3 cellular contexts compared by ENCODE assay signal in genomic region chr14:25698111-25698510, GRCh38.
TF ChIP-seq lines count a peak whose summit lies in the region.

No MANE protein-coding gene starts in this region.

TF ChIP-seq in IMR-90, 13 proteins besides CTCF, POLR2A, EP300 and RAD21 (continued from another document):
- TF ChIP-seq NFE2L2 (IDR thresholded peaks at IDR 0.05; ENCODE audit: low read depth, low read length), result no peak
TF ChIP-seq in IMR-90: peak in this region for 1.

TF ChIP-seq in Ishikawa, 13 proteins besides CTCF, POLR2A, EP300 and RAD21 (continued from another document):
- TF ChIP-seq CEBPB (IDR thresholded peaks at IDR 0.05), result 0 out of 2 replicates have a peak, but pooled peaks have one; percentile 52

TF ChIP-seq in H1, 55 proteins besides CTCF, POLR2A, EP300 and RAD21:
- TF ChIP-seq CEBPB (IDR thresholded peaks at IDR 0.05; ENCODE audit: low read depth, low read length) (peak; percentile 47; the same call in 1 of the 2 replicates), RNF2 (IDR thresholded peaks at IDR 0.05; ENCODE audit: borderline replicate concordance, low read depth, low read length, missing control alignments, poor library complexity, severe bottlenecking) (no peak)
